1 cellular context compared by ENCODE assay signal in genomic region chrX:30652527-30653414, GRCh38.
TF ChIP-seq lines count a peak whose summit lies in the region.

No MANE protein-coding gene starts in this region.

TF ChIP-seq in K562, 482 proteins besides CTCF, POLR2A, EP300 and RAD21 (continued from another document and continues in another):
- no peak; the same call in 1 of the 2 replicates for TF ChIP-seq CREB3L1 (IDR thresholded peaks at IDR 0.05; ENCODE audit: borderline replicate concordance, low read depth)
- 0 out of 2 replicates have a peak, but pooled peaks have one; percentile 24 for TF ChIP-seq SMARCE1 (IDR thresholded peaks at IDR 0.05)
- TF ChIP-seq PCBP1 (IDR thresholded peaks at IDR 0.05; ENCODE audit: low read depth, low read length, poor library complexity, severe bottlenecking): no peak
- no peak for TF ChIP-seq NR4A1 (CRISPR knock-in tag; IDR thresholded peaks at IDR 0.05)
- no peak for TF ChIP-seq NR4A1 (tag; IDR thresholded peaks at IDR 0.05)
- no peak for TF ChIP-seq ZFPM2 (CRISPR knock-in tag; IDR thresholded peaks at IDR 0.05)
- no peak for TF ChIP-seq NFATC3 (IDR thresholded peaks at IDR 0.05)
- TF ChIP-seq ARHGAP35 (IDR thresholded peaks at IDR 0.05; ENCODE audit: partially characterized antibody): no peak
- no peak for TF ChIP-seq MIER1 (IDR thresholded peaks at IDR 0.05; ENCODE audit: low read depth)
- no peak for TF ChIP-seq NFE2L1 (tag; IDR thresholded peaks at IDR 0.05; ENCODE audit: borderline replicate concordance, low read depth)
- TF ChIP-seq CEBPZ (IDR thresholded peaks at IDR 0.05; ENCODE audit: borderline replicate concordance, low read depth, low read length): no peak
- no peak for TF ChIP-seq EZH2 (IDR thresholded peaks at IDR 0.05; ENCODE audit: borderline replicate concordance, low read depth, low read length)
- no peak for TF ChIP-seq SMARCB1 (IDR thresholded peaks at IDR 0.05; ENCODE audit: insufficient read length, low read depth)
- no peak for TF ChIP-seq PTTG1 (tag; IDR thresholded peaks at IDR 0.05; ENCODE audit: low read depth)
- no peak for TF ChIP-seq U2AF1 (optimal IDR thresholded peaks at IDR 0.05; ENCODE audit: low read depth, low read length)
- no peak for TF ChIP-seq ETS2 (tag; IDR thresholded peaks at IDR 0.05; ENCODE audit: borderline replicate concordance, poor library complexity, severe bottlenecking)
- TF ChIP-seq ZFP30 (CRISPR knock-in tag; IDR thresholded peaks at IDR 0.05; ENCODE audit: borderline replicate concordance): no peak
- TF ChIP-seq ZBTB26 (CRISPR knock-in tag; IDR thresholded peaks at IDR 0.05): no peak
- TF ChIP-seq ATF4 (CRISPR knock-in tag; IDR thresholded peaks at IDR 0.05): no peak
- no peak for TF ChIP-seq HLTF (IDR thresholded peaks at IDR 0.05)
- peak; percentile 78 to 81 for TF ChIP-seq NRF1 (conservative IDR thresholded peaks at IDR 0.05 in 1 of 2, IDR thresholded peaks at IDR 0.05 in 1 of 2)
- TF ChIP-seq NFIX (CRISPR knock-in tag; IDR thresholded peaks at IDR 0.05; ENCODE audit: low read depth): no peak
- TF ChIP-seq HSF4 (CRISPR knock-in tag; IDR thresholded peaks at IDR 0.05; ENCODE audit: borderline replicate concordance): no peak
- TF ChIP-seq BDP1 (IDR thresholded peaks at IDR 0.05; ENCODE audit: insufficient read depth, insufficient read length): no peak
- TF ChIP-seq ZBTB2 (IDR thresholded peaks at IDR 0.05): no peak
- TF ChIP-seq ZNF449 (CRISPR knock-in tag; IDR thresholded peaks at IDR 0.05): no peak
- TF ChIP-seq CGGBP1 (CRISPR knock-in tag; IDR thresholded peaks at IDR 0.05): no peak
- TF ChIP-seq RBM25 (IDR thresholded peaks at IDR 0.05; ENCODE audit: low read depth, low read length, severe bottlenecking): no peak
- TF ChIP-seq ZZZ3 (IDR thresholded peaks at IDR 0.05): no peak
- no peak for TF ChIP-seq BCOR (IDR thresholded peaks at IDR 0.05)
- TF ChIP-seq TAF15 (IDR thresholded peaks at IDR 0.05; ENCODE audit: low read depth, low read length): no peak
- peak; percentile 31 for TF ChIP-seq HNRNPLL (IDR thresholded peaks at IDR 0.05; ENCODE audit: low read depth, low read length, poor library complexity, severe bottlenecking)
- peak; percentile 62; the same call in 1 of the 2 replicates for TF ChIP-seq PHF8 (IDR thresholded peaks at IDR 0.05; ENCODE audit: borderline replicate concordance, low read length)
- no peak for TF ChIP-seq ZNF12 (CRISPR knock-in tag; IDR thresholded peaks at IDR 0.05)
- TF ChIP-seq NCOR1 (IDR thresholded peaks at IDR 0.05): peak; percentile 41; the same call in 1 of the 2 replicates
- peak; percentile 42 for TF ChIP-seq TAF9B (IDR thresholded peaks at IDR 0.05; ENCODE audit: partially characterized antibody)
- TF ChIP-seq PKNOX1 (IDR thresholded peaks at IDR 0.05): peak; percentile 84
- TF ChIP-seq BRCA1 (IDR thresholded peaks at IDR 0.05): no peak
- no peak for TF ChIP-seq BRCA1 (CRISPR knock-in tag; IDR thresholded peaks at IDR 0.05)
- no peak for TF ChIP-seq ZNF398 (CRISPR knock-in tag; IDR thresholded peaks at IDR 0.05)
- peak; percentile 55 for TF ChIP-seq ZFX (CRISPR knock-in tag; IDR thresholded peaks at IDR 0.05)
- peak; percentile 83 for TF ChIP-seq POLR2G (IDR thresholded peaks at IDR 0.05; ENCODE audit: low read depth, low read length)
- no peak for TF ChIP-seq CTCFL (IDR thresholded peaks at IDR 0.05; ENCODE audit: borderline replicate concordance, insufficient read depth, low read depth, low read length, poor library complexity, severe bottlenecking)
- TF ChIP-seq ZNF512 (tag; IDR thresholded peaks at IDR 0.05): no peak
- no peak for TF ChIP-seq ZNF668 (CRISPR knock-in tag; IDR thresholded peaks at IDR 0.05)
- TF ChIP-seq TCFL5 (CRISPR knock-in tag; conservative IDR thresholded peaks at IDR 0.05): no peak
- TF ChIP-seq ELF4 (CRISPR knock-in tag; IDR thresholded peaks at IDR 0.05): no peak
- no peak for TF ChIP-seq ZBTB33 (CRISPR knock-in tag; IDR thresholded peaks at IDR 0.05)
